In the genomic region with DNA sequence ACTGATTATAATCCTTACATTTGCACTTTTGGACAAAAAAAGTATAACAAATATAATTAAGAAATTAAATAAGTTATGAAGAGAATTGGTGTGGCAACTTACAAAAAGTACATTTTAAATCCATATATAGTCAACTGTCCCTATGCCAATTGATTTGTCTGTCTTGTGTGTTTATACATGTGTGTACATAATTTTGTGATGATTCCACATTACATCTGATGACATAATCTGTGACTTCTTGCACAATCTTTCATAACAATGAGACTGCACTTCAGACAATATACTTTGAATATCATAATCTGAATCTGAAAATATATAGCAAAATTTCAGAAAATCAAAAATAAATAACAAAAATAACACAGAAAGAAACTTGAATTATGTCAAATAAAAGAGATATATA, we compare ENCODE assay signal across 24 cellular contexts.
DNase-seq lines count a peak whose midpoint lies in the region; ATAC-seq lines count a peak whose summit lies in the region.
"Had no signal": no experiment of that assay in that cellular context is flagged by ENCODE, and none has a peak within 500 bp of the region (broad histone marks: within the 10 kb centered on the region; RNA-seq: fewer than 3 reads in every experiment).

No MANE protein-coding gene starts in this region.

- no peaks in the 10 kb centered on the region for H3K36me3 Mint-ChIP-seq in activated T-cell treated with anti-CD3 and anti-CD28 coated beads, Interleukin-2, amount 50 U/mL, for 24 hours (ENCODE audit: low read depth)
- H3K36me3 Mint-ChIP-seq: CD14-positive monocyte; mesothelial cell of epicardium; naive thymus-derived CD4-positive, alpha-beta T cell had no signal

- DNase-seq in ELR (ENCODE audit: low read depth) (peak; percentile 55), RKO (ENCODE audit: low spot score) (peak; percentile 17), epithelial cell of prostate (ENCODE audit: low read depth, low spot score) (peak; percentile 8), mesenchymal stem cell (peak; percentile 12), DMS114 treated with DMSO at 0.1 percent for 48 hours (lab: John Stamatoyannopoulos, UW; ENCODE audit: unreplicated experiment) (no peak), GDM1 (lab: John Stamatoyannopoulos, UW) (no peak)
- DNase-seq in activated T-cell treated with anti-CD3 and anti-CD28 coated beads, Interleukin-2, amount 50 U/mL, for 24 hours: no peak
- DNase-seq: activated CD8-positive, alpha-beta T cell treated with anti-CD3 and anti-CD28 coated beads, Interleukin-2, amount 10 ng/mL, durations not matched to agents 7 days and 5 days; activated gamma-delta T cell treated with Interleukin-2 at 50 U/mL for 16 hours; activated T-cell treated with anti-CD3 and anti-CD28 coated beads for 4 hours; esophagus squamous epithelium; naive thymus-derived CD4-positive, alpha-beta T cell; NCI-H146; NCI-H524; SJCRH30 had no signal

- no peaks in the 10 kb centered on the region for H3K27me3 ChIP-seq in mesenchymal stem cell (ENCODE audit: control insufficient read depth in 1 of 2, insufficient read depth in 1 of 2, low read length in 2 of 2)
- H3K27me3 ChIP-seq: esophagus squamous epithelium, SJCRH30, suprapubic skin, vagina had no signal

- H4K91ac ChIP-seq in mesenchymal stem cell (ENCODE audit: low read length): no peak overlapping the region

- H2BK120ac ChIP-seq in mesenchymal stem cell (ENCODE audit: low read depth, low read length): no peak overlapping the region

- no peak overlapping the region for H3K23ac ChIP-seq in mesenchymal stem cell (ENCODE audit: low read length in 2 of 2)

- no peak overlapping the region for H3K4me2 ChIP-seq in mesenchymal stem cell (ENCODE audit: low read length, poor library complexity, severe bottlenecking)
- H3K4me2 ChIP-seq: KMS-11 had no signal

- no peak overlapping the region for H3K27ac Mint-ChIP-seq in activated T-cell treated with anti-CD3 and anti-CD28 coated beads, Interleukin-2, amount 50 U/mL, for 24 hours
- H3K27ac Mint-ChIP-seq: activated CD8-positive, alpha-beta T cell treated with anti-CD3 and anti-CD28 coated beads, Interleukin-2, amount 10 ng/mL, durations not matched to agents 7 days and 5 days; CD14-positive monocyte; mesothelial cell of epicardium; naive thymus-derived CD4-positive, alpha-beta T cell; T-helper 1 cell treated with Interleukin-12 subunit alpha and Interleukin-12 subunit beta and Interleukin-4 antibody, amounts not matched to agents 30 μg/mL and 1 μg/mL, for 36 hours had no signal

- H3K27me3 Mint-ChIP-seq in activated T-cell treated with anti-CD3 and anti-CD28 coated beads, Interleukin-2, amount 50 U/mL, for 24 hours: no peaks in the 10 kb centered on the region
- H3K27me3 Mint-ChIP-seq: naive thymus-derived CD4-positive, alpha-beta T cell had no signal

- H3K4me1 ChIP-seq in mesenchymal stem cell (ENCODE audit: control insufficient read depth, insufficient read depth, low read depth, low read length): no peaks in the 10 kb centered on the region
- H3K4me1 ChIP-seq: esophagus squamous epithelium, SJCRH30, suprapubic skin, vagina had no signal

- ATAC-seq in HG03442 (IDR thresholded peaks at IDR 0.05; ENCODE audit: unreplicated experiment): no peak
- ATAC-seq: activated CD8-positive, alpha-beta T cell treated with anti-CD3 and anti-CD28 coated beads, Interleukin-2, amount 10 ng/mL, durations not matched to agents 7 days and 5 days; naive thymus-derived CD4-positive, alpha-beta T cell; Panc1 had no signal

- no peak overlapping the region for H2AK5ac ChIP-seq in mesenchymal stem cell (ENCODE audit: low read length, severe bottlenecking)

- no peak overlapping the region for H3K4me3 ChIP-seq in mesenchymal stem cell (ENCODE audit: insufficient read depth in 1 of 2, low read depth in 1 of 2, low read length in 2 of 2)
- H3K4me3 ChIP-seq: coronary artery, esophagus squamous epithelium, SJCRH30, suprapubic skin, vagina had no signal

- H3K79me1 ChIP-seq in mesenchymal stem cell (replicated peaks; ENCODE audit: low read length, poor library complexity, severe bottlenecking): no peaks in the 10 kb centered on the region

- no peaks in the 10 kb centered on the region for H3K36me3 ChIP-seq in mesenchymal stem cell (ENCODE audit: control insufficient read depth in 1 of 2, insufficient read depth in 2 of 2, low read depth in 1 of 2, low read length in 2 of 2)
- H3K36me3 ChIP-seq: esophagus squamous epithelium, SJCRH30, suprapubic skin, vagina had no signal

- no peaks in the 10 kb centered on the region for H3K4me1 Mint-ChIP-seq in activated T-cell treated with anti-CD3 and anti-CD28 coated beads, Interleukin-2, amount 50 U/mL, for 24 hours (ENCODE audit: low read depth)
- H3K4me1 Mint-ChIP-seq: CD14-positive monocyte; naive thymus-derived CD4-positive, alpha-beta T cell had no signal

- H2BK15ac ChIP-seq in mesenchymal stem cell (ENCODE audit: low read depth, poor library complexity, severe bottlenecking): no peak overlapping the region

- no peak overlapping the region for H3K4me3 Mint-ChIP-seq in activated T-cell treated with anti-CD3 and anti-CD28 coated beads, Interleukin-2, amount 50 U/mL, for 24 hours
- H3K4me3 Mint-ChIP-seq: activated CD8-positive, alpha-beta T cell treated with anti-CD3 and anti-CD28 coated beads, Interleukin-2, amount 10 ng/mL, durations not matched to agents 7 days and 5 days; CD14-positive monocyte; mesothelial cell of epicardium; naive thymus-derived CD4-positive, alpha-beta T cell; T-helper 1 cell treated with Interleukin-12 subunit alpha and Interleukin-12 subunit beta and Interleukin-4 antibody, amounts not matched to agents 30 μg/mL and 1 μg/mL, for 36 hours had no signal

- no peak overlapping the region for H2BK12ac ChIP-seq in mesenchymal stem cell (ENCODE audit: low read length in 2 of 2)

- no peaks in the 10 kb centered on the region for H3K9me3 ChIP-seq in mesenchymal stem cell (ENCODE audit: control insufficient read depth, low read length)
- H3K9me3 ChIP-seq: esophagus squamous epithelium, SJCRH30, suprapubic skin, vagina had no signal

- peaks cover 7% of the 10 kb centered on the region for H3K9me3 Mint-ChIP-seq in activated T-cell treated with anti-CD3 and anti-CD28 coated beads, Interleukin-2, amount 50 U/mL, for 24 hours

- H3K9ac ChIP-seq in mesenchymal stem cell (ENCODE audit: low read length): peak overlapping the region; percentile 16
- H3K9ac ChIP-seq: KMS-11 had no signal

- H3K4ac ChIP-seq in mesenchymal stem cell (ENCODE audit: low read depth in 1 of 2, low read length in 2 of 2): no peak overlapping the region

- H3K18ac ChIP-seq in mesenchymal stem cell (ENCODE audit: low read depth in 1 of 2, low read length in 2 of 2): no peak overlapping the region

- H2AFZ ChIP-seq in mesenchymal stem cell (ENCODE audit: low read depth, low read length): no peak overlapping the region

- no peak overlapping the region for H2BK5ac ChIP-seq in mesenchymal stem cell (ENCODE audit: low read depth, low read length, poor library complexity, severe bottlenecking)

- H3K27ac ChIP-seq in epithelial cell of prostate: peak overlapping the region; percentile 6
- no peak overlapping the region for H3K27ac ChIP-seq in mesenchymal stem cell (ENCODE audit: low read length, poor library complexity, severe bottlenecking)
- H3K27ac ChIP-seq: coronary artery, esophagus squamous epithelium, KMS-11, SJCRH30, suprapubic skin, vagina had no signal

- no peak overlapping the region for H4K8ac ChIP-seq in mesenchymal stem cell (ENCODE audit: low read length)

- H3K14ac ChIP-seq in mesenchymal stem cell (ENCODE audit: low read length in 2 of 2): no peak overlapping the region

Comparison
In these comparisons a context has a peak if more than half of its experiments do, and no peak if none do; other contexts are left out.
1. DNase-seq: peak in ELR (single experiment), RKO (single experiment), epithelial cell of prostate (single experiment) and mesenchymal stem cell (single experiment); none in activated T-cell treated with anti-CD3 and anti-CD28 coated beads, Interleukin-2, amount 50 U/mL, for 24 hours (single experiment), DMS114 treated with DMSO at 0.1 percent for 48 hours (single experiment) and GDM1 (single experiment).